ENCODE assay signal across 31 cellular contexts in the genomic region with DNA sequence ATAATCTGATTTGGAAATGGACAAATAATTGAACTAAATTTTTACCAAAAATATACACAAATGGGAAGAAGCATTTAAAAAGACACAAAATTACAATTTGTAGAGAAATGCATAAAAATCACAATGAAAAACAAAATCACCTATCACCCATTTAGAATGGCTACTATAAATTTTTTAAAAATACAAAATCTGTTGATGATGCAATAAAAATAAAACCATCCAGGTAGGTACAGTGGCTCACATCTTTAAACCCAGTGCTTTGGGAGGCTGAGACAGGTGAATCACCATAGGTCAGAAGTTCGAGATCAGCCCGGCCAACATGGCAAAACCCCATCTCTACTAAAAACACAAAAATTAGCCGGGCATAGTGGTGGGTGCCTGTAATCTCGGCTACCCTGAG.
"Had no signal": no experiment of that assay in that cellular context is flagged by ENCODE, and none has a peak within 500 bp of the region (broad histone marks: within the 10 kb centered on the region; RNA-seq: fewer than 3 reads in every experiment).

No MANE protein-coding gene starts in this region.

- H3K27me3 Mint-ChIP-seq: activated CD4-positive, alpha-beta memory T cell treated with anti-CD3 and anti-CD28 coated beads, Interleukin-2, amount 10 ng/mL, durations not matched to agents 7 days and 5 days; activated CD4-positive, alpha-beta T cell treated with anti-CD3 and anti-CD28 coated beads, Interleukin-2, amount 10 ng/mL, durations not matched to agents 7 days and 5 days; activated naive CD4-positive, alpha-beta T cell treated with anti-CD3 and anti-CD28 coated beads, Interleukin-2, amount 10 ng/mL, durations not matched to agents 7 days and 5 days; activated naive CD8-positive, alpha-beta T cell treated with anti-CD3 and anti-CD28 coated beads, Interleukin-2, amount 10 ng/mL, durations not matched to agents 7 days and 5 days; activated T-cell treated with anti-CD3 and anti-CD28 coated beads, Interleukin-2, amount 50 U/mL, for 24 hours; central memory CD8-positive, alpha-beta T cell; dendritic cell treated with granulocyte-macrophage colony-stimulating factor and Interleukin-4, amounts not matched to agents 40 ng/mL and 50 ng/mL, for 4 days; T-helper 17 cell had no signal

- H3K4me1 Mint-ChIP-seq: activated CD4-positive, alpha-beta memory T cell treated with anti-CD3 and anti-CD28 coated beads, Interleukin-2, amount 10 ng/mL, durations not matched to agents 7 days and 5 days; activated CD4-positive, alpha-beta T cell treated with anti-CD3 and anti-CD28 coated beads, Interleukin-2, amount 10 ng/mL, durations not matched to agents 7 days and 5 days; activated naive CD4-positive, alpha-beta T cell treated with anti-CD3 and anti-CD28 coated beads, Interleukin-2, amount 10 ng/mL, durations not matched to agents 7 days and 5 days; activated naive CD8-positive, alpha-beta T cell treated with anti-CD3 and anti-CD28 coated beads, Interleukin-2, amount 10 ng/mL, durations not matched to agents 7 days and 5 days; central memory CD8-positive, alpha-beta T cell; T-helper 17 cell had no signal

- H3K27ac ChIP-seq: brain microvascular endothelial cell, coronary artery, dorsolateral prefrontal cortex, epithelial cell of prostate, esophagus squamous epithelium, gastroesophageal sphincter had no signal

- H3K4me3 ChIP-seq: coronary artery, dorsolateral prefrontal cortex, esophagus squamous epithelium, gastroesophageal sphincter had no signal

- H3K9me3 Mint-ChIP-seq: central memory CD8-positive, alpha-beta T cell had no signal

- H3K4me3 Mint-ChIP-seq: activated CD4-positive, alpha-beta memory T cell treated with anti-CD3 and anti-CD28 coated beads, Interleukin-2, amount 10 ng/mL, durations not matched to agents 7 days and 5 days; activated CD4-positive, alpha-beta T cell treated with anti-CD3 and anti-CD28 coated beads, Interleukin-2, amount 10 ng/mL, durations not matched to agents 7 days and 5 days; activated naive CD4-positive, alpha-beta T cell treated with anti-CD3 and anti-CD28 coated beads, Interleukin-2, amount 10 ng/mL, durations not matched to agents 7 days and 5 days; activated naive CD8-positive, alpha-beta T cell treated with anti-CD3 and anti-CD28 coated beads, Interleukin-2, amount 10 ng/mL, durations not matched to agents 7 days and 5 days; activated T-cell treated with anti-CD3 and anti-CD28 coated beads, Interleukin-2, amount 50 U/mL, for 24 hours; activated T-cell treated with anti-CD3 and anti-CD28 coated beads, Interleukin-2, amount 50 U/mL, for 72 hours; central memory CD8-positive, alpha-beta T cell; dendritic cell treated with granulocyte-macrophage colony-stimulating factor and Interleukin-4, amounts not matched to agents 40 ng/mL and 50 ng/mL, for 4 days; T-helper 17 cell; T-helper 2 cell treated with Interferon-gamma antibody and Interleukin-4, amounts not matched to agents 5 μg/mL and 100 μg/mL, for 36 hours had no signal

- H3K4me1 ChIP-seq: esophagus squamous epithelium, gastroesophageal sphincter had no signal

- H3K27me3 ChIP-seq: brain microvascular endothelial cell, dorsolateral prefrontal cortex, esophagus squamous epithelium, gastroesophageal sphincter had no signal

- DNase-seq: activated CD4-positive, alpha-beta memory T cell treated with anti-CD3 and anti-CD28 coated beads, Interleukin-2, amount 10 ng/mL, durations not matched to agents 7 days and 5 days; activated CD4-positive, alpha-beta T cell treated with anti-CD3 and anti-CD28 coated beads for 1 hour; activated CD4-positive, alpha-beta T cell treated with anti-CD3 and anti-CD28 coated beads for 4 hours; activated CD4-positive, alpha-beta T cell treated with anti-CD3 and anti-CD28 coated beads, Interleukin-2, amount 10 ng/mL, durations not matched to agents 7 days and 5 days; activated CD4-positive, alpha-beta T cell treated with anti-CD3 and anti-CD28 coated beads, Interleukin-2, amount 50 U/mL, for 4 hours; activated CD8-positive, alpha-beta memory T cell treated with anti-CD3 and anti-CD28 coated beads, Interleukin-2, amount 50 U/mL, for 48 hours; activated gamma-delta T cell; activated naive CD4-positive, alpha-beta T cell; activated naive CD4-positive, alpha-beta T cell treated with anti-CD3 and anti-CD28 coated beads, Interleukin-2, amount 10 ng/mL, durations not matched to agents 7 days and 5 days; activated naive CD8-positive, alpha-beta T cell treated with anti-CD3 and anti-CD28 coated beads, Interleukin-2, amount 10 ng/mL, durations not matched to agents 7 days and 5 days; activated T-cell treated with anti-CD3 and anti-CD28 coated beads for 4 hours; activated T-cell treated with anti-CD3 and anti-CD28 coated beads, Interleukin-2, amount 50 U/mL, for 24 hours; activated T-cell treated with anti-CD3 and anti-CD28 coated beads, Interleukin-2, amount 50 U/mL, for 72 hours; amniotic stem cell; anterior cingulate cortex; brain microvascular endothelial cell; dorsolateral prefrontal cortex; effector memory CD4-positive, alpha-beta T cell; esophagus squamous epithelium; foreskin melanocyte; head of caudate nucleus; T-helper 1 cell; T-helper 17 cell; T1000 had no signal

- H3K27ac Mint-ChIP-seq: activated CD4-positive, alpha-beta memory T cell treated with anti-CD3 and anti-CD28 coated beads, Interleukin-2, amount 10 ng/mL, durations not matched to agents 7 days and 5 days; activated CD4-positive, alpha-beta T cell treated with anti-CD3 and anti-CD28 coated beads, Interleukin-2, amount 10 ng/mL, durations not matched to agents 7 days and 5 days; activated naive CD4-positive, alpha-beta T cell treated with anti-CD3 and anti-CD28 coated beads, Interleukin-2, amount 10 ng/mL, durations not matched to agents 7 days and 5 days; activated naive CD4-positive, alpha-beta T cell treated with anti-CD3 and anti-CD28 coated beads, Interleukin-2, amount 50 U/mL, for 72 hours; activated naive CD8-positive, alpha-beta T cell treated with anti-CD3 and anti-CD28 coated beads, Interleukin-2, amount 10 ng/mL, durations not matched to agents 7 days and 5 days; activated T-cell treated with anti-CD3 and anti-CD28 coated beads, Interleukin-2, amount 50 U/mL, for 24 hours; activated T-cell treated with anti-CD3 and anti-CD28 coated beads, Interleukin-2, amount 50 U/mL, for 72 hours; dendritic cell treated with granulocyte-macrophage colony-stimulating factor and Interleukin-4, amounts not matched to agents 40 ng/mL and 50 ng/mL, for 4 days; T-helper 17 cell; T-helper 2 cell treated with Interferon-gamma antibody and Interleukin-4, amounts not matched to agents 5 μg/mL and 100 μg/mL, for 36 hours had no signal
